ENCODE assay signal across 8 cellular contexts in genomic region chrX:68498508-68499379, GRCh38. TPM values are rescaled to one million over a fixed set of nuclear protein-coding genes. Genes with fewer than 3 reads are reported as not detected.
A peak's percentile ranks its signal among the peaks of the same experiment; 100 is the strongest.
DNase-seq lines count a peak whose midpoint lies in the region; ATAC-seq and TF ChIP-seq lines count a peak whose summit lies in the region.

YIPF6 (plus strand) TSS chrX:68499051; CDS start chrX:68499067, 16 bp downstream.

- H3K4me1 ChIP-seq in HUES48 (ENCODE audit: control insufficient read depth, insufficient read depth, low read length): no peaks in the 10 kb centered on the region
- peaks cover 7% of the 10 kb centered on the region for H3K4me1 ChIP-seq in OCI-LY7 (ENCODE audit: insufficient read depth, low read length, poor library complexity, severe bottlenecking)
- H3K4me1 ChIP-seq in mucosa of rectum (ENCODE audit: control insufficient read depth in 2 of 2, insufficient read depth in 2 of 2, low read length in 2 of 2): peaks cover 3 to 5% of the 10 kb centered on the region in 2 donors

- no peaks in the 10 kb centered on the region for H3K9me2 ChIP-seq in OCI-LY7 (ENCODE audit: insufficient read depth, low read length)

- peaks cover 28% of the 10 kb centered on the region for H3K9me3 ChIP-seq in HUES48 (ENCODE audit: control insufficient read depth, insufficient read depth, low read length)
- no peaks in the 10 kb centered on the region for H3K9me3 ChIP-seq in OCI-LY7 (ENCODE audit: low read length)
- no peaks in the 10 kb centered on the region for H3K9me3 ChIP-seq in mucosa of rectum (ENCODE audit: control insufficient read depth in 2 of 2, low read length in 2 of 2)

- H4K20me1 ChIP-seq in OCI-LY7 (ENCODE audit: insufficient read depth, low read length): no peaks in the 10 kb centered on the region

- peak within 1 kb of the TSS; percentile 77 for H3K4me2 ChIP-seq in OCI-LY7 (ENCODE audit: low read length)

- H3K4me3 ChIP-seq in HUES48 (ENCODE audit: low read depth, low read length) (peak within 1 kb of the TSS; percentile 95), OCI-LY7 (ENCODE audit: low read depth, low read length, poor library complexity, severe bottlenecking) (peak within 1 kb of the TSS; percentile 88), epithelial cell of proximal tubule (ENCODE audit: low read depth, low read length) (peak within 1 kb of the TSS; percentile 80), mucosa of rectum (ENCODE audit: low read length in 2 of 2) (peak within 1 kb of the TSS; percentile 71 to 73)

- peak within 1 kb of the TSS; percentile 83 for H2AFZ ChIP-seq in OCI-LY7 (ENCODE audit: low read length)

- ATAC-seq in GM21381 (IDR thresholded peaks at IDR 0.05; ENCODE audit: unreplicated experiment): peak; percentile 97

- no TSS peak for BruUV-seq in OCI-LY7 (replicated peaks; lab: Mats Ljungman, UMichigan)

- peaks cover 11% of the 10 kb centered on the region for H3K79me2 ChIP-seq in OCI-LY7 (ENCODE audit: insufficient read depth, low read depth, low read length)

- H3K36me3 ChIP-seq in HUES48 (ENCODE audit: control insufficient read depth, insufficient read depth, low read length): peaks cover 16% of the 10 kb centered on the region
- no peaks in the 10 kb centered on the region for H3K36me3 ChIP-seq in OCI-LY7 (ENCODE audit: insufficient read depth, low read length)
- no peaks in the 10 kb centered on the region for H3K36me3 ChIP-seq in mucosa of rectum (ENCODE audit: control insufficient read depth in 2 of 2, insufficient read depth in 2 of 2, low read length in 2 of 2)

- peak; percentile 11 for DNase-seq in DMS 273 treated with DMSO at 0.1 percent for 48 hours (lab: John Stamatoyannopoulos, UW)
- DNase-seq in OCI-LY7 (ENCODE audit: low spot score): peak; percentile 75
- peak; percentile 67 for DNase-seq in activated T-cell treated with anti-CD3 and anti-CD28 coated beads, Interleukin-2, amount 50 U/mL, for 1 hour
- DNase-seq in epithelial cell of proximal tubule (ENCODE audit: low read depth): no peak
- DNase-seq in stimulated activated CD8-positive, alpha-beta memory T cell treated with anti-CD3 and anti-CD28 coated beads, Interleukin-7, amount 100 ng/mL, for 1 hour (ENCODE audit: low read depth in 2 of 2): peak; percentile 24 to 34

- CTCF ChIA-PET in OCI-LY7 (lab: Charles Lee; ENCODE audit: unreplicated experiment): no interaction called here

- intact Hi-C loops in OCI-LY7 (cut with micrococcal nuclease; ENCODE audit: unreplicated experiment): loop anchor here (5.0 kb wide), 1 partner anchor 329 kb away; the partner anchor contains the start of gene EFNB1

- H3K27ac ChIP-seq in HUES48 (ENCODE audit: low read depth, low read length): peak within 1 kb of the TSS; percentile 92
- peak within 1 kb of the TSS; percentile 30 for H3K27ac ChIP-seq in OCI-LY7 (ENCODE audit: low read depth, low read length, poor library complexity, severe bottlenecking)
- peak within 1 kb of the TSS; percentile 89 to 92 for H3K27ac ChIP-seq in mucosa of rectum (ENCODE audit: low read depth in 2 of 2, low read length in 2 of 2)

- H3K9ac ChIP-seq in HUES48 (ENCODE audit: low read depth, low read length): peak within 1 kb of the TSS; percentile 92
- H3K9ac ChIP-seq in mucosa of rectum (ENCODE audit: low read depth in 1 of 2, low read length in 2 of 2): peak within 1 kb of the TSS; percentile 94 to 96

- POLR2A ChIA-PET in OCI-LY7 (lab: Charles Lee): interaction anchor here (1.2 kb wide), 1 partner anchor 21 kb away, joined by 3 read pairs; no protein-coding TSS in a partner anchor

- TF ChIP-seq CTCF in OCI-LY7 (conservative IDR thresholded peaks at IDR 0.05; ENCODE audit: low read length): no peak
- no peak for TF ChIP-seq CTCF in epithelial cell of proximal tubule (conservative IDR thresholded peaks at IDR 0.05; ENCODE audit: low read depth, low read length)

- H3K27me3 ChIP-seq in HUES48 (ENCODE audit: control insufficient read depth, insufficient read depth, low read length) (no peaks in the 10 kb centered on the region), mucosa of rectum (ENCODE audit: control insufficient read depth in 2 of 2, insufficient read depth in 2 of 2, low read length in 2 of 2) (no peaks in the 10 kb centered on the region)

RNA-seq across cellular contexts. Expression of gene YIPF6, which starts in this region (rescaled TPM):
- total RNA-seq in OCI-LY7 (2014; rRNA removed; shearing (Covaris generic)): 7.2 and 9.0 TPM in 2 replicates
- total RNA-seq in OCI-LY7 (2022) (14.7 and 16.3 TPM in 2 replicates), epithelial cell of proximal tubule (17.6 and 23.9 TPM in 2 replicates)

Comparison
In these comparisons a context has a peak if more than half of its experiments do, and no peak if none do; other contexts are left out.
1. H3K27ac ChIP-seq: peak in every context shown above with its lines; median percentile 92 in HUES48; 90 in mucosa of rectum; 30 in OCI-LY7.